ENCODE assay signal across 1 cellular context in genomic region chr19:46346821-46347571, GRCh38.
TF ChIP-seq lines count a peak whose summit lies in the region.

A gene with protein sequence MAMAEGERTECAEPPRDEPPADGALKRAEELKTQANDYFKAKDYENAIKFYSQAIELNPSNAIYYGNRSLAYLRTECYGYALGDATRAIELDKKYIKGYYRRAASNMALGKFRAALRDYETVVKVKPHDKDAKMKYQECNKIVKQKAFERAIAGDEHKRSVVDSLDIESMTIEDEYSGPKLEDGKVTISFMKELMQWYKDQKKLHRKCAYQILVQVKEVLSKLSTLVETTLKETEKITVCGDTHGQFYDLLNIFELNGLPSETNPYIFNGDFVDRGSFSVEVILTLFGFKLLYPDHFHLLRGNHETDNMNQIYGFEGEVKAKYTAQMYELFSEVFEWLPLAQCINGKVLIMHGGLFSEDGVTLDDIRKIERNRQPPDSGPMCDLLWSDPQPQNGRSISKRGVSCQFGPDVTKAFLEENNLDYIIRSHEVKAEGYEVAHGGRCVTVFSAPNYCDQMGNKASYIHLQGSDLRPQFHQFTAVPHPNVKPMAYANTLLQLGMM (plus strand): TSS chr19:46347087. CDS start chr19:46347097, 10 bp downstream.

TF ChIP-seq in GM12878, 131 proteins besides CTCF, POLR2A, EP300 and RAD21 (continued from another document and continues in another):
- TF ChIP-seq E4F1 (IDR thresholded peaks at IDR 0.05; ENCODE audit: borderline replicate concordance, partially characterized antibody): peak; percentile 99
- TF ChIP-seq RAD51 (IDR thresholded peaks at IDR 0.05): no peak
- TF ChIP-seq JUNB (IDR thresholded peaks at IDR 0.05): no peak
- TF ChIP-seq SMARCA5 (IDR thresholded peaks at IDR 0.05): peak; percentile 99
- TF ChIP-seq MAX (IDR thresholded peaks at IDR 0.05; ENCODE audit: low read depth, low read length): peak; percentile 30; the same call in 1 of the 2 replicates
- no peak for TF ChIP-seq ZNF217 (IDR thresholded peaks at IDR 0.05)
- TF ChIP-seq HDGF (IDR thresholded peaks at IDR 0.05): peak; percentile 86
- TF ChIP-seq ATF2 (IDR thresholded peaks at IDR 0.05; ENCODE audit: low read length): no peak
- no peak for TF ChIP-seq YBX1 (IDR thresholded peaks at IDR 0.05)
- TF ChIP-seq IRF3 (IDR thresholded peaks at IDR 0.05): no peak
- TF ChIP-seq SMAD5 (IDR thresholded peaks at IDR 0.05; ENCODE audit: low read depth): peak; percentile 70
- TF ChIP-seq STAT1 (conservative IDR thresholded peaks at IDR 0.05): peak; percentile 64; the same call in 1 of the 2 replicates
- TF ChIP-seq YY1 (IDR thresholded peaks at IDR 0.05; ENCODE audit: low read depth, low read length): peak; percentile 89
- peak; percentile 20; the same call in 1 of the 2 replicates for TF ChIP-seq BACH1 (IDR thresholded peaks at IDR 0.05; ENCODE audit: borderline replicate concordance)
- no peak for TF ChIP-seq MTA3 (IDR thresholded peaks at IDR 0.05; ENCODE audit: borderline replicate concordance, low read length)
- TF ChIP-seq IKZF2 (IDR thresholded peaks at IDR 0.05): peak in 1 of 2 experiments; percentile 29; a peak in 3 of 4 replicates
- TF ChIP-seq, protein P1, sequence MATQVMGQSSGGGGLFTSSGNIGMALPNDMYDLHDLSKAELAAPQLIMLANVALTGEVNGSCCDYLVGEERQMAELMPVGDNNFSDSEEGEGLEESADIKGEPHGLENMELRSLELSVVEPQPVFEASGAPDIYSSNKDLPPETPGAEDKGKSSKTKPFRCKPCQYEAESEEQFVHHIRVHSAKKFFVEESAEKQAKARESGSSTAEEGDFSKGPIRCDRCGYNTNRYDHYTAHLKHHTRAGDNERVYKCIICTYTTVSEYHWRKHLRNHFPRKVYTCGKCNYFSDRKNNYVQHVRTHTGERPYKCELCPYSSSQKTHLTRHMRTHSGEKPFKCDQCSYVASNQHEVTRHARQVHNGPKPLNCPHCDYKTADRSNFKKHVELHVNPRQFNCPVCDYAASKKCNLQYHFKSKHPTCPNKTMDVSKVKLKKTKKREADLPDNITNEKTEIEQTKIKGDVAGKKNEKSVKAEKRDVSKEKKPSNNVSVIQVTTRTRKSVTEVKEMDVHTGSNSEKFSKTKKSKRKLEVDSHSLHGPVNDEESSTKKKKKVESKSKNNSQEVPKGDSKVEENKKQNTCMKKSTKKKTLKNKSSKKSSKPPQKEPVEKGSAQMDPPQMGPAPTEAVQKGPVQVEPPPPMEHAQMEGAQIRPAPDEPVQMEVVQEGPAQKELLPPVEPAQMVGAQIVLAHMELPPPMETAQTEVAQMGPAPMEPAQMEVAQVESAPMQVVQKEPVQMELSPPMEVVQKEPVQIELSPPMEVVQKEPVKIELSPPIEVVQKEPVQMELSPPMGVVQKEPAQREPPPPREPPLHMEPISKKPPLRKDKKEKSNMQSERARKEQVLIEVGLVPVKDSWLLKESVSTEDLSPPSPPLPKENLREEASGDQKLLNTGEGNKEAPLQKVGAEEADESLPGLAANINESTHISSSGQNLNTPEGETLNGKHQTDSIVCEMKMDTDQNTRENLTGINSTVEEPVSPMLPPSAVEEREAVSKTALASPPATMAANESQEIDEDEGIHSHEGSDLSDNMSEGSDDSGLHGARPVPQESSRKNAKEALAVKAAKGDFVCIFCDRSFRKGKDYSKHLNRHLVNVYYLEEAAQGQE (IDR thresholded peaks at IDR 0.05; ENCODE audit: low read depth, low read length): no peak
- 0 out of 2 replicates have a peak, but pooled peaks have one; percentile 10 for TF ChIP-seq JUND (IDR thresholded peaks at IDR 0.05; ENCODE audit: low read depth, low read length)
- TF ChIP-seq NRF1 (conservative IDR thresholded peaks at IDR 0.05; ENCODE audit: low read depth, low read length): peak; percentile 90
- TF ChIP-seq ZBED1 (IDR thresholded peaks at IDR 0.05; ENCODE audit: borderline replicate concordance): no peak
- TF ChIP-seq EZH2 (IDR thresholded peaks at IDR 0.05; ENCODE audit: borderline replicate concordance, control insufficient read depth, low read depth, low read length): no peak
- no peak for TF ChIP-seq MYC (IDR thresholded peaks at IDR 0.05; ENCODE audit: insufficient read depth, insufficient read length, insufficient replicate concordance, low read length, severe bottlenecking)
- no peak; the same call in 1 of the 2 replicates for TF ChIP-seq NR2F1 (conservative IDR thresholded peaks at IDR 0.05)
- TF ChIP-seq, protein P2, sequence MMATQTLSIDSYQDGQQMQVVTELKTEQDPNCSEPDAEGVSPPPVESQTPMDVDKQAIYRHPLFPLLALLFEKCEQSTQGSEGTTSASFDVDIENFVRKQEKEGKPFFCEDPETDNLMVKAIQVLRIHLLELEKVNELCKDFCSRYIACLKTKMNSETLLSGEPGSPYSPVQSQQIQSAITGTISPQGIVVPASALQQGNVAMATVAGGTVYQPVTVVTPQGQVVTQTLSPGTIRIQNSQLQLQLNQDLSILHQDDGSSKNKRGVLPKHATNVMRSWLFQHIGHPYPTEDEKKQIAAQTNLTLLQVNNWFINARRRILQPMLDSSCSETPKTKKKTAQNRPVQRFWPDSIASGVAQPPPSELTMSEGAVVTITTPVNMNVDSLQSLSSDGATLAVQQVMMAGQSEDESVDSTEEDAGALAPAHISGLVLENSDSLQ (IDR thresholded peaks at IDR 0.05): peak; percentile 97
- peak; percentile 48; the same call in 1 of the 2 replicates for TF ChIP-seq CREM (IDR thresholded peaks at IDR 0.05; ENCODE audit: low read depth)
- peak; percentile 24 for TF ChIP-seq MEF2B (IDR thresholded peaks at IDR 0.05; ENCODE audit: partially characterized antibody, poor library complexity, severe bottlenecking)
- TF ChIP-seq, protein P3, sequence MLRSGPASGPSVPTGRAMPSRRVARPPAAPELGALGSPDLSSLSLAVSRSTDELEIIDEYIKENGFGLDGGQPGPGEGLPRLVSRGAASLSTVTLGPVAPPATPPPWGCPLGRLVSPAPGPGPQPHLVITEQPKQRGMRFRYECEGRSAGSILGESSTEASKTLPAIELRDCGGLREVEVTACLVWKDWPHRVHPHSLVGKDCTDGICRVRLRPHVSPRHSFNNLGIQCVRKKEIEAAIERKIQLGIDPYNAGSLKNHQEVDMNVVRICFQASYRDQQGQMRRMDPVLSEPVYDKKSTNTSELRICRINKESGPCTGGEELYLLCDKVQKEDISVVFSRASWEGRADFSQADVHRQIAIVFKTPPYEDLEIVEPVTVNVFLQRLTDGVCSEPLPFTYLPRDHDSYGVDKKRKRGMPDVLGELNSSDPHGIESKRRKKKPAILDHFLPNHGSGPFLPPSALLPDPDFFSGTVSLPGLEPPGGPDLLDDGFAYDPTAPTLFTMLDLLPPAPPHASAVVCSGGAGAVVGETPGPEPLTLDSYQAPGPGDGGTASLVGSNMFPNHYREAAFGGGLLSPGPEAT (IDR thresholded peaks at IDR 0.05; ENCODE audit: low read depth): peak; percentile 31; the same call in 1 of the 2 replicates
- TF ChIP-seq WRNIP1 (IDR thresholded peaks at IDR 0.05; ENCODE audit: borderline replicate concordance, low read depth, low read length): no peak
- TF ChIP-seq, protein P4, sequence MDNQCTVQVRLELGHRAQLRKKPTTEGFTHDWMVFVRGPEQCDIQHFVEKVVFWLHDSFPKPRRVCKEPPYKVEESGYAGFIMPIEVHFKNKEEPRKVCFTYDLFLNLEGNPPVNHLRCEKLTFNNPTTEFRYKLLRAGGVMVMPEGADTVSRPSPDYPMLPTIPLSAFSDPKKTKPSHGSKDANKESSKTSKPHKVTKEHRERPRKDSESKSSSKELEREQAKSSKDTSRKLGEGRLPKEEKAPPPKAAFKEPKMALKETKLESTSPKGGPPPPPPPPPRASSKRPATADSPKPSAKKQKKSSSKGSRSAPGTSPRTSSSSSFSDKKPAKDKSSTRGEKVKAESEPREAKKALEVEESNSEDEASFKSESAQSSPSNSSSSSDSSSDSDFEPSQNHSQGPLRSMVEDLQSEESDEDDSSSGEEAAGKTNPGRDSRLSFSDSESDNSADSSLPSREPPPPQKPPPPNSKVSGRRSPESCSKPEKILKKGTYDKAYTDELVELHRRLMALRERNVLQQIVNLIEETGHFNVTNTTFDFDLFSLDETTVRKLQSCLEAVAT (IDR thresholded peaks at IDR 0.05): peak; percentile 59; the same call in 1 of the 2 replicates
- no peak for TF ChIP-seq SUPT20H (IDR thresholded peaks at IDR 0.05; ENCODE audit: borderline replicate concordance, control insufficient read depth, low read depth, low read length)
- no peak for TF ChIP-seq RBBP5 (conservative IDR thresholded peaks at IDR 0.05)
- TF ChIP-seq PBX3 (IDR thresholded peaks at IDR 0.05; ENCODE audit: insufficient replicate concordance, low read depth, low read length): peak; percentile 94
- TF ChIP-seq SRF (IDR thresholded peaks at IDR 0.05; ENCODE audit: low read depth in 2 of 2, low read length in 2 of 2): no peak
- 0 out of 2 replicates have a peak, but pooled peaks have one; percentile 15 for TF ChIP-seq TBL1XR1 (IDR thresholded peaks at IDR 0.05; ENCODE audit: low read depth, low read length)
- TF ChIP-seq MXI1 (IDR thresholded peaks at IDR 0.05; ENCODE audit: low read depth, low read length): 0 out of 2 replicates have a peak, but pooled peaks have one; percentile 46
- TF ChIP-seq CEBPB (IDR thresholded peaks at IDR 0.05; ENCODE audit: borderline replicate concordance in 1 of 2, low read depth in 2 of 2, low read length in 2 of 2): no peak
- no peak for TF ChIP-seq ASH2L (IDR thresholded peaks at IDR 0.05; ENCODE audit: borderline replicate concordance, low read depth)
- TF ChIP-seq BHLHE40 (IDR thresholded peaks at IDR 0.05; ENCODE audit: borderline replicate concordance in 1 of 2, low read depth in 2 of 2, low read length in 1 of 2): peak; percentile 57 to 59; a peak in 2 of 4 replicates
- no peak for TF ChIP-seq ESRRA (IDR thresholded peaks at IDR 0.05; ENCODE audit: low read length)
- TF ChIP-seq PRDM15 (CRISPR knock-in tag; IDR thresholded peaks at IDR 0.05): 0 out of 2 replicates have a peak, but pooled peaks have one; percentile 65
